ENCODE assay signal across 8 cellular contexts in genomic region chr7:152145853-152146466, GRCh38.
DNase-seq lines count a peak whose midpoint lies in the region; ATAC-seq, FAIRE-seq and TF ChIP-seq lines count a peak whose summit lies in the region.

No MANE protein-coding gene starts in this region.

- H3K79me2 ChIP-seq in GM12878 (ENCODE audit: control insufficient read depth, insufficient read depth, low read length) = no peaks in the 10 kb centered on the region

- TF ChIP-seq CTCF in C4-2B (conservative IDR thresholded peaks at IDR 0.05) = peak; percentile 93
- peak; percentile 40; the same call in 1 of the 2 replicates for TF ChIP-seq CTCF in GM12875 (IDR thresholded peaks at IDR 0.05; ENCODE audit: borderline replicate concordance, insufficient read depth, low read depth, low read length)
- peak; percentile 36 to 42 (median 40); a peak in 5 of 6 replicates for TF ChIP-seq CTCF in GM12878 (IDR thresholded peaks at IDR 0.05 in 2 of 3, conservative IDR thresholded peaks at IDR 0.05 in 1 of 3; ENCODE audit: control insufficient read depth in 2 of 3, extremely low read depth in 1 of 3, insufficient read depth in 1 of 3, low read depth in 3 of 3, low read length in 3 of 3)

- H3K27ac Mint-ChIP-seq in stimulated activated memory B cell treated with anti-CD40 and anti-IgM and Interleukin-4, amounts not matched to agents 10 μg/mL and 1 μg/mL and 100 μg/mL, for 72 hours = no peak overlapping the region

- no peak overlapping the region for H3K9ac ChIP-seq in GM12878 (ENCODE audit: control insufficient read depth, insufficient read depth, low read length)

- H3K27me3 Mint-ChIP-seq in stimulated activated memory B cell treated with anti-CD40 and anti-IgM and Interleukin-4, amounts not matched to agents 10 μg/mL and 1 μg/mL and 100 μg/mL, for 72 hours = no peaks in the 10 kb centered on the region

- H3K4me1 ChIP-seq in GM12878 (ENCODE audit: control insufficient read depth, insufficient read depth, low read length) (no peaks in the 10 kb centered on the region), iPS DF 6.9 (ENCODE audit: control insufficient read depth, insufficient read depth, low read length) (no peaks in the 10 kb centered on the region)

- H3K27ac ChIP-seq in C4-2B (no peak overlapping the region), GM12878 (ENCODE audit: control insufficient read depth, insufficient read depth) (no peak overlapping the region), iPS DF 6.9 (ENCODE audit: low read length) (no peak overlapping the region)

- in situ Hi-C loops in GM12878 (cut with MboI) = no loop called here

- intact Hi-C loops in GM12878 (cut with micrococcal nuclease; ENCODE audit: unreplicated experiment) = no loop called here

- peak; percentile 32; the same call in 1 of the 2 replicates for TF ChIP-seq RAD21 in GM12878 (IDR thresholded peaks at IDR 0.05; ENCODE audit: insufficient read depth, low read depth, low read length)

- BruUV-seq in GM12878 (replicated peaks; lab: Mats Ljungman, UMichigan) = no TSS peak

- 75% methylated on average over 4 of the region's 4 CpGs for WGBS in GM12878 (ENCODE audit: insufficient coverage, insufficient replicate concordance, low lambda C conversion rate, missing lambda C conversion rate)
- WGBS in iPS DF 6.9 (ENCODE audit: insufficient coverage, insufficient read length) = no CpG with 5 or more reads among the region's 4 CpGs

- peaks cover 67% of the 10 kb centered on the region for H3K36me3 Mint-ChIP-seq in stimulated activated memory B cell treated with anti-CD40 and anti-IgM and Interleukin-4, amounts not matched to agents 10 μg/mL and 1 μg/mL and 100 μg/mL, for 72 hours

- H3K4me2 ChIP-seq in GM12878 (ENCODE audit: control insufficient read depth, insufficient read depth) = no peak overlapping the region

- SMC1A ChIA-PET in GM12878 (lab: Charles Lee; ENCODE audit: uncharacterized antibody, unreplicated experiment) = interaction anchor here (0.7 to 3.1 kb wide), 2 partner anchors 11 to 248 kb away, joined by 4 to 8 read pairs; no protein-coding TSS in a partner anchor

- TF ChIP-seq EP300 in GM12878 (IDR thresholded peaks at IDR 0.05; ENCODE audit: borderline replicate concordance in 1 of 2, control insufficient read depth in 1 of 2, low read depth in 2 of 2, low read length in 2 of 2) = no peak

- H4K20me1 ChIP-seq in GM12878 (ENCODE audit: control insufficient read depth, insufficient read depth) = no peaks in the 10 kb centered on the region

- no peak overlapping the region for H2AFZ ChIP-seq in GM12878 (ENCODE audit: control insufficient read depth, low read depth, low read length)

- no peaks in the 10 kb centered on the region for H3K9me3 ChIP-seq in GM12878 (replicated peaks; ENCODE audit: control insufficient read depth, insufficient read depth, low read length)
- no peaks in the 10 kb centered on the region for H3K9me3 ChIP-seq in iPS DF 6.9 (ENCODE audit: control insufficient read depth, insufficient read depth, low read length)

- FAIRE-seq in GM12878 (lab: Jason Lieb, UNC) = peak; percentile 61

- ATAC-seq in GM12878 (peak; percentile 68), GM21717 (IDR thresholded peaks at IDR 0.05; ENCODE audit: unreplicated experiment) (no peak)
- ATAC-seq in stimulated activated memory B cell treated with anti-CD40 and anti-IgM and Interleukin-4, amounts not matched to agents 10 μg/mL and 1 μg/mL and 100 μg/mL, for 72 hours = no peak

- no peaks in the 10 kb centered on the region for H3K4me1 Mint-ChIP-seq in stimulated activated memory B cell treated with anti-CD40 and anti-IgM and Interleukin-4, amounts not matched to agents 10 μg/mL and 1 μg/mL and 100 μg/mL, for 72 hours

- no peaks in the 10 kb centered on the region for H3K9me3 Mint-ChIP-seq in stimulated activated memory B cell treated with anti-CD40 and anti-IgM and Interleukin-4, amounts not matched to agents 10 μg/mL and 1 μg/mL and 100 μg/mL, for 72 hours

- H3K27me3 ChIP-seq in GM12878 (replicated peaks in 1 of 2; ENCODE audit: control insufficient read depth in 2 of 2, insufficient read depth in 2 of 2, low read length in 1 of 2) (no peaks in the 10 kb centered on the region), iPS DF 6.9 (ENCODE audit: control insufficient read depth, insufficient read depth, low read length) (no peaks in the 10 kb centered on the region)

- H3K4me3 ChIP-seq in GM12875 (ENCODE audit: low read depth, low read length) (no peak overlapping the region), GM12878 (no peak overlapping the region), iPS DF 6.9 (ENCODE audit: low read length) (no peak overlapping the region)

- CTCF ChIA-PET in GM12878 (lab: Yijun Ruan, JAX) = interaction anchor here (1.2 to 2.4 kb wide), 3 partner anchors 10 to 362 kb away, joined by 3 to 6 read pairs (median 6); no protein-coding TSS in a partner anchor

- RAD21 ChIA-PET in GM12878 (lab: Charles Lee; ENCODE audit: unreplicated experiment) = no interaction called here

- DNase-seq in NCI-H82 (lab: John Stamatoyannopoulos, UW) (peak; percentile 59), GM12878 (ENCODE audit: low read depth, low spot score) (no peak), iPS DF 6.9 (ENCODE audit: low read depth, low spot score) (peak; percentile 20), stromal cell of bone marrow (ENCODE audit: low read depth) (peak; percentile 74)

- POLR2A ChIA-PET in GM12878 (lab: Charles Lee) = no interaction called here

- H3K36me3 ChIP-seq in GM12878 (ENCODE audit: control insufficient read depth in 2 of 2, insufficient read depth in 2 of 2, low read length in 1 of 2) (peaks cover 14 to 57% of the 10 kb centered on the region in 2 experiments), iPS DF 6.9 (ENCODE audit: control insufficient read depth, insufficient read depth, low read length) (peaks cover 11% of the 10 kb centered on the region)

- no peak for TF ChIP-seq POLR2A in GM12878 (IDR thresholded peaks at IDR 0.05; ENCODE audit: low read depth, low read length)

- no peak overlapping the region for H3K4me3 Mint-ChIP-seq in stimulated activated memory B cell treated with anti-CD40 and anti-IgM and Interleukin-4, amounts not matched to agents 10 μg/mL and 1 μg/mL and 100 μg/mL, for 72 hours

TF ChIP-seq in GM12878, 131 proteins besides CTCF, POLR2A, EP300 and RAD21:
- TF ChIP-seq SMC3 (IDR thresholded peaks at IDR 0.05; ENCODE audit: borderline replicate concordance, low read length) (peak; percentile 30; the same call in 1 of the 2 replicates), EED (IDR thresholded peaks at IDR 0.05; ENCODE audit: low read depth) (no peak)

Comparison
In these comparisons a context has a peak if more than half of its experiments do, and no peak if none do; other contexts are left out.
1. CTCF ChIP-seq: peak in every context shown above with its lines; median percentile 93 in C4-2B; 40 in GM12875; 40 in GM12878.